Comparison of ENCODE assay signal across 20 cellular contexts in genomic region chrX:155112171-155112570, GRCh38. TPM values are rescaled to one million over a fixed set of nuclear protein-coding genes. Genes with fewer than 3 reads are reported as not detected.
DNase-seq lines count a peak whose midpoint lies in the region; ATAC-seq, FAIRE-seq and TF ChIP-seq lines count a peak whose summit lies in the region.
"Had no signal": no experiment of that assay in that cellular context is flagged by ENCODE, and none has a peak within 500 bp of the region (broad histone marks: within the 10 kb centered on the region; RNA-seq: fewer than 3 reads in every experiment).

No MANE protein-coding gene starts in this region.

- CTCF ChIA-PET in Calu3 (lab: Charles Lee) = interaction anchor here (0.5 kb wide), 1 partner anchor 21 kb away, joined by 3 read pairs; no protein-coding TSS in a partner anchor
- CTCF ChIA-PET in HCT116 (lab: Charles Lee) = no interaction called here
- CTCF ChIA-PET in PC-9 (lab: Charles Lee) = no interaction called here

- H3K14ac ChIP-seq in mesenchymal stem cell (ENCODE audit: low read length in 2 of 2) = no peak overlapping the region

- no peak overlapping the region for H2BK120ac ChIP-seq in mesenchymal stem cell (ENCODE audit: low read depth, low read length)

- no peak overlapping the region for H4K8ac ChIP-seq in mesenchymal stem cell (ENCODE audit: low read length)

- RAD21 ChIA-PET in HCT116 (lab: Charles Lee; ENCODE audit: low non-redundant PET in 1 of 2, low total read pairs in 2 of 2, uncharacterized antibody in 2 of 2, unreplicated experiment in 2 of 2) = no interaction called here

- 100% methylated on average over 1 of the region's 3 CpGs for WGBS in mesenchymal stem cell

- H2AK5ac ChIP-seq in mesenchymal stem cell (ENCODE audit: low read length, severe bottlenecking) = no peak overlapping the region

- no peak overlapping the region for H3K18ac ChIP-seq in mesenchymal stem cell (ENCODE audit: low read depth in 1 of 2, low read length in 2 of 2)

- no peak overlapping the region for H3K27ac ChIP-seq in HCT116 (ENCODE audit: low read depth, low read length)
- H3K27ac ChIP-seq in PC-9 = peak overlapping the region; percentile 65
- no peak overlapping the region for H3K27ac ChIP-seq in MM.1S (ENCODE audit: low read length)
- H3K27ac ChIP-seq in mesenchymal stem cell (ENCODE audit: low read length, poor library complexity, severe bottlenecking) = no peak overlapping the region
- H3K27ac ChIP-seq: BLaER1 had no signal

- no peak overlapping the region for H3K4me3 ChIP-seq in HCT116 (replicated peaks in 1 of 2; ENCODE audit: low read depth in 1 of 2, low read length in 2 of 2)
- H3K4me3 ChIP-seq in PC-9 = no peak overlapping the region
- no peak overlapping the region for H3K4me3 ChIP-seq in bronchial epithelial cell (ENCODE audit: low read depth, low read length)
- H3K4me3 ChIP-seq in MM.1S (ENCODE audit: low read length) = no peak overlapping the region
- no peak overlapping the region for H3K4me3 ChIP-seq in mesenchymal stem cell (ENCODE audit: insufficient read depth in 1 of 2, low read depth in 1 of 2, low read length in 2 of 2)
- H3K4me3 ChIP-seq: BLaER1 had no signal

- H4K91ac ChIP-seq in mesenchymal stem cell (ENCODE audit: low read length) = no peak overlapping the region

- H3K79me2 ChIP-seq in HCT116 (ENCODE audit: insufficient read depth, low read length) (no peaks in the 10 kb centered on the region), PC-9 (ENCODE audit: low read depth) (no peaks in the 10 kb centered on the region), MM.1S (ENCODE audit: low read length) (no peaks in the 10 kb centered on the region)

- H3K9me2 ChIP-seq in HCT116 (ENCODE audit: insufficient read depth) (no peaks in the 10 kb centered on the region), PC-9 (ENCODE audit: insufficient read depth) (no peaks in the 10 kb centered on the region), MM.1S (replicated peaks; ENCODE audit: insufficient read depth, low read length) (no peaks in the 10 kb centered on the region)

- H3K4ac ChIP-seq in mesenchymal stem cell (ENCODE audit: low read depth in 1 of 2, low read length in 2 of 2) = no peak overlapping the region

- H3K79me1 ChIP-seq in mesenchymal stem cell (replicated peaks; ENCODE audit: low read length, poor library complexity, severe bottlenecking) = no peaks in the 10 kb centered on the region

- no peak for FAIRE-seq in bronchial epithelial cell (lab: Jason Lieb, UNC)
- FAIRE-seq: H54 had no signal

- POLR2A ChIA-PET in HCT116 (lab: Charles Lee) (no interaction called here), PC-9 (lab: Charles Lee; ENCODE audit: unreplicated experiment) (no interaction called here)

- H3K23ac ChIP-seq in mesenchymal stem cell (ENCODE audit: low read length in 2 of 2) = no peak overlapping the region

- TF ChIP-seq CTCF in Calu3 (IDR thresholded peaks at IDR 0.05; ENCODE audit: unreplicated experiment) (no peak), HCT116 (IDR thresholded peaks at IDR 0.05 in 2 of 3, conservative IDR thresholded peaks at IDR 0.05 in 1 of 3; ENCODE audit: borderline replicate concordance in 1 of 3, insufficient read depth in 1 of 3, low read depth in 2 of 3, low read length in 2 of 3) (no peak), PC-9 (conservative IDR thresholded peaks at IDR 0.05) (no peak), bronchial epithelial cell (IDR thresholded peaks at IDR 0.05; ENCODE audit: insufficient read depth, low read length, severe bottlenecking) (no peak), MM.1S (IDR thresholded peaks at IDR 0.05; ENCODE audit: low read length) (no peak)

- H3K4me2 ChIP-seq in HCT116 (ENCODE audit: low read length) (no peak overlapping the region), PC-9 (no peak overlapping the region), MM.1S (ENCODE audit: low read depth, low read length) (no peak overlapping the region), mesenchymal stem cell (ENCODE audit: low read length, poor library complexity, severe bottlenecking) (no peak overlapping the region)
- H3K4me2 ChIP-seq: BLaER1, SK-N-SH had no signal

- no peaks in the 10 kb centered on the region for H4K20me1 ChIP-seq in HCT116 (ENCODE audit: insufficient read depth)
- H4K20me1 ChIP-seq in PC-9 (ENCODE audit: insufficient read depth) = no peaks in the 10 kb centered on the region
- no peaks in the 10 kb centered on the region for H4K20me1 ChIP-seq in MM.1S (ENCODE audit: insufficient read depth, low read length)
- H4K20me1 ChIP-seq: BLaER1 had no signal

- H3K9me3 ChIP-seq in HCT116 (ENCODE audit: control insufficient read depth in 1 of 2, insufficient read depth in 1 of 2, low read depth in 1 of 2, low read length in 2 of 2) (no peaks in the 10 kb centered on the region), PC-9 (ENCODE audit: insufficient read depth, low read depth) (no peaks in the 10 kb centered on the region; the same call in 1 of the 2 replicates), MM.1S (replicated peaks; ENCODE audit: insufficient read depth, low read length) (no peaks in the 10 kb centered on the region), mesenchymal stem cell (ENCODE audit: control insufficient read depth, low read length) (peaks cover 17% of the 10 kb centered on the region)
- H3K9me3 ChIP-seq: SK-N-SH had no signal

- BruUV-seq in Calu3 (replicated peaks; lab: Mats Ljungman, UMichigan) = no TSS peak
- no TSS peak for BruUV-seq in HCT116 (replicated peaks; lab: Mats Ljungman, UMichigan)
- BruUV-seq in PC-9 (replicated peaks; lab: Mats Ljungman, UMichigan) = no TSS peak

- H3K4me1 ChIP-seq in HCT116 (ENCODE audit: control insufficient read depth in 1 of 2, insufficient read depth in 2 of 2, low read length in 2 of 2) (no peaks in the 10 kb centered on the region), PC-9 (replicated peaks; ENCODE audit: insufficient read depth) (peaks cover 6% of the 10 kb centered on the region; the same call in 1 of the 2 replicates), MM.1S (ENCODE audit: low read length) (no peaks in the 10 kb centered on the region), mesenchymal stem cell (ENCODE audit: control insufficient read depth, insufficient read depth, low read depth, low read length) (no peaks in the 10 kb centered on the region)
- H3K4me1 ChIP-seq: BLaER1 had no signal

- no peaks in the 10 kb centered on the region for H3K36me3 ChIP-seq in HCT116 (ENCODE audit: control insufficient read depth in 1 of 2, insufficient read depth in 2 of 2, low read length in 2 of 2)
- no peaks in the 10 kb centered on the region; the same call in 1 of the 2 replicates for H3K36me3 ChIP-seq in PC-9 (ENCODE audit: low read depth)
- no peaks in the 10 kb centered on the region for H3K36me3 ChIP-seq in bronchial epithelial cell (ENCODE audit: control insufficient read depth, insufficient read depth, low read length)
- H3K36me3 ChIP-seq in MM.1S (replicated peaks; ENCODE audit: insufficient read depth, low read length) = no peaks in the 10 kb centered on the region
- peaks cover 0 to 28% of the 10 kb centered on the region in 2 experiments for H3K36me3 ChIP-seq in mesenchymal stem cell (ENCODE audit: control insufficient read depth in 1 of 2, insufficient read depth in 2 of 2, low read depth in 1 of 2, low read length in 2 of 2)

- H3K27me3 ChIP-seq in HCT116 (ENCODE audit: insufficient read depth, low read length) (no peaks in the 10 kb centered on the region), PC-9 (ENCODE audit: insufficient read depth, low read depth) (no peaks in the 10 kb centered on the region), bronchial epithelial cell (ENCODE audit: control insufficient read depth, insufficient read depth, low read length) (no peaks in the 10 kb centered on the region), MM.1S (replicated peaks; ENCODE audit: insufficient read depth, low read length) (no peaks in the 10 kb centered on the region), mesenchymal stem cell (ENCODE audit: control insufficient read depth in 1 of 2, insufficient read depth in 1 of 2, low read length in 2 of 2) (no peaks in the 10 kb centered on the region)

- H2AFZ ChIP-seq in HCT116 (ENCODE audit: low read depth, low read length, poor library complexity, severe bottlenecking) = no peak overlapping the region
- 0 out of 2 replicates have a peak overlapping the region, but pooled peaks have one; percentile 8 for H2AFZ ChIP-seq in PC-9
- no peak overlapping the region for H2AFZ ChIP-seq in MM.1S (ENCODE audit: low read length)
- H2AFZ ChIP-seq in mesenchymal stem cell (ENCODE audit: low read depth, low read length) = no peak overlapping the region

- H3F3A ChIP-seq in PC-9 (ENCODE audit: insufficient read depth, low read depth) (no peaks in the 10 kb centered on the region; the same call in 1 of the 2 replicates), MM.1S (ENCODE audit: insufficient read depth, low read length) (no peaks in the 10 kb centered on the region)

- H2BK5ac ChIP-seq in mesenchymal stem cell (ENCODE audit: low read depth, low read length, poor library complexity, severe bottlenecking) = no peak overlapping the region

- ATAC-seq in HCT116 = no peak
- ATAC-seq: CD8-positive, alpha-beta T cell; T-cell had no signal

- no peaks in the 10 kb centered on the region for H3K27me3 Mint-ChIP-seq in Calu3 (ENCODE audit: unreplicated experiment)

- intact Hi-C loops in Calu3 (cut with micrococcal nuclease; ENCODE audit: unreplicated experiment) = no loop called here
- intact Hi-C loops in HCT116 (cut with micrococcal nuclease) = no loop called here
- intact Hi-C loops in PC-9 (cut with micrococcal nuclease; ENCODE audit: unreplicated experiment) = no loop called here

- H2BK15ac ChIP-seq in mesenchymal stem cell (ENCODE audit: low read depth, poor library complexity, severe bottlenecking) = no peak overlapping the region

- H3K36me3 Mint-ChIP-seq in Calu3 (ENCODE audit: insufficient read depth, unreplicated experiment) = peaks cover 7% of the 10 kb centered on the region

- no peak for TF ChIP-seq RAD21 in HCT116 (IDR thresholded peaks at IDR 0.05; ENCODE audit: low read depth)

- H3K9me3 Mint-ChIP-seq in Calu3 (ENCODE audit: low read depth, unreplicated experiment) = peaks cover 4% of the 10 kb centered on the region
- H3K9me3 Mint-ChIP-seq: CD8-positive, alpha-beta T cell; HFFc6; T-cell had no signal

- TF ChIP-seq POLR2A in HCT116 (IDR thresholded peaks at IDR 0.05; ENCODE audit: borderline replicate concordance, extremely low read depth, insufficient read depth, insufficient read length) = no peak

- H3K9ac ChIP-seq in HCT116 (ENCODE audit: low read length) = no peak overlapping the region
- no peak overlapping the region for H3K9ac ChIP-seq in MM.1S (ENCODE audit: low read length)
- H3K9ac ChIP-seq in mesenchymal stem cell (ENCODE audit: low read length) = no peak overlapping the region
- H3K9ac ChIP-seq: BLaER1, SK-N-SH had no signal

- peaks cover 7% of the 10 kb centered on the region for H3K4me1 Mint-ChIP-seq in Calu3 (ENCODE audit: low read depth, unreplicated experiment)
- H3K4me1 Mint-ChIP-seq: T-cell had no signal

- H3K27ac Mint-ChIP-seq in Calu3 (ENCODE audit: unreplicated experiment) = peak overlapping the region; percentile 68
- H3K27ac Mint-ChIP-seq: CD8-positive, alpha-beta T cell; HFFc6; T-cell had no signal

- H3K4me3 Mint-ChIP-seq in Calu3 (ENCODE audit: low read depth, unreplicated experiment) = no peak overlapping the region
- H3K4me3 Mint-ChIP-seq: CD8-positive, alpha-beta T cell; HFFc6; T-cell had no signal

- no peak overlapping the region for H2BK12ac ChIP-seq in mesenchymal stem cell (ENCODE audit: low read length in 2 of 2)

- DNase-seq in Calu3 (no peak), HCT116 (ENCODE audit: low read depth, low spot score) (peak; percentile 26), PC-9 (no peak), bronchial epithelial cell (ENCODE audit: low read depth) (peak; percentile 89), KG1 (lab: John Stamatoyannopoulos, UW) (no peak), MM.1S (no peak), mesenchymal stem cell (no peak), DMS114 treated with DMSO at 0.1 percent for 48 hours (lab: John Stamatoyannopoulos, UW; ENCODE audit: unreplicated experiment) (no peak)
- DNase-seq: CD8-positive, alpha-beta T cell; HFFc6; NCI-H1436 treated with DMSO at 0.1 percent for 48 hours; NCI-H2029; NCI-H2171 treated with DMSO at 0.1 percent for 48 hours; NCI-H446; NCI-H526 treated with DMSO at 0.1 percent for 48 hours; SHP77 treated with DMSO at 0.1 percent for 48 hours; SK-N-SH; T-cell had no signal

RNA-seq across cellular contexts. Expression of gene BRCC3, which starts 40.9 kb away (rescaled TPM):
- 35.9 and 36.2 TPM in 2 replicates for total RNA-seq in Calu3 (2022)
- 21.3 TPM for total RNA-seq in HCT116 (2021; ENCODE audit: unreplicated experiment)
- polyA plus RNA-seq in HCT116 (2012) = 13.3 and 13.4 TPM in 2 replicates
- 40.2 and 52.0 TPM in 2 replicates for total RNA-seq in PC-9 (2021)
- total RNA-seq in bronchial epithelial cell = 9.3 and 10.0 TPM in 2 replicates
- 15.3 TPM for polyA plus RNA-seq in mesenchymal stem cell (2013, experiment 1 of 2)
- polyA plus RNA-seq in mesenchymal stem cell (2013, experiment 2 of 2) = 15.0 TPM

RNA-seq across cellular contexts. Expression of gene CMC4, which starts 41.2 kb away (rescaled TPM):
- total RNA-seq in Calu3 (2022) = 0.59 and 2.1 TPM in 2 replicates
- total RNA-seq in HCT116 (2021; ENCODE audit: unreplicated experiment) = 5.3 TPM
- polyA plus RNA-seq in HCT116 (2012) = 2.2 and 4.5 TPM in 2 replicates
- 13.7 and 15.8 TPM in 2 replicates for total RNA-seq in PC-9 (2021)
- 6.8 and 16.1 TPM in 2 replicates for total RNA-seq in bronchial epithelial cell
- polyA plus RNA-seq in mesenchymal stem cell (2013, experiment 1 of 2) = 11.4 TPM
- 10.1 TPM for polyA plus RNA-seq in mesenchymal stem cell (2013, experiment 2 of 2)

RNA-seq across cellular contexts. Expression of gene MTCP1, which starts 41.2 kb away (rescaled TPM):
- total RNA-seq in Calu3 (2022) = 12.5 and 17.1 TPM in 2 replicates
- total RNA-seq in HCT116 (2021; ENCODE audit: unreplicated experiment) = 10.7 TPM
- polyA plus RNA-seq in HCT116 (2012) = 6.8 and 8.2 TPM in 2 replicates
- total RNA-seq in PC-9 (2021) = 30.8 and 49.5 TPM in 2 replicates
- total RNA-seq in bronchial epithelial cell = 1.8 and 29.3 TPM in 2 replicates
- 25.4 TPM for polyA plus RNA-seq in mesenchymal stem cell (2013, experiment 1 of 2)
- 30.2 TPM for polyA plus RNA-seq in mesenchymal stem cell (2013, experiment 2 of 2)

Comparison
In these comparisons a context has a peak if more than half of its experiments do, and no peak if none do; other contexts are left out.
1. DNase-seq: peak in HCT116 (single experiment) and bronchial epithelial cell (single experiment); none in Calu3 (single experiment), PC-9 (0 of 2), KG1 (single experiment), MM.1S (single experiment), mesenchymal stem cell (single experiment) and DMS114 treated with DMSO at 0.1 percent for 48 hours (single experiment).